In genomic region chr3:114809668-114810413, GRCh38 we compare ENCODE assay signal across 1 cellular context.
TF ChIP-seq lines count a peak whose summit lies in the region.

No MANE protein-coding gene starts in this region.

TF ChIP-seq in GM12878, 131 proteins besides CTCF, POLR2A, EP300 and RAD21 (continued from another document and continues in another):
- TF ChIP-seq, protein P1, sequence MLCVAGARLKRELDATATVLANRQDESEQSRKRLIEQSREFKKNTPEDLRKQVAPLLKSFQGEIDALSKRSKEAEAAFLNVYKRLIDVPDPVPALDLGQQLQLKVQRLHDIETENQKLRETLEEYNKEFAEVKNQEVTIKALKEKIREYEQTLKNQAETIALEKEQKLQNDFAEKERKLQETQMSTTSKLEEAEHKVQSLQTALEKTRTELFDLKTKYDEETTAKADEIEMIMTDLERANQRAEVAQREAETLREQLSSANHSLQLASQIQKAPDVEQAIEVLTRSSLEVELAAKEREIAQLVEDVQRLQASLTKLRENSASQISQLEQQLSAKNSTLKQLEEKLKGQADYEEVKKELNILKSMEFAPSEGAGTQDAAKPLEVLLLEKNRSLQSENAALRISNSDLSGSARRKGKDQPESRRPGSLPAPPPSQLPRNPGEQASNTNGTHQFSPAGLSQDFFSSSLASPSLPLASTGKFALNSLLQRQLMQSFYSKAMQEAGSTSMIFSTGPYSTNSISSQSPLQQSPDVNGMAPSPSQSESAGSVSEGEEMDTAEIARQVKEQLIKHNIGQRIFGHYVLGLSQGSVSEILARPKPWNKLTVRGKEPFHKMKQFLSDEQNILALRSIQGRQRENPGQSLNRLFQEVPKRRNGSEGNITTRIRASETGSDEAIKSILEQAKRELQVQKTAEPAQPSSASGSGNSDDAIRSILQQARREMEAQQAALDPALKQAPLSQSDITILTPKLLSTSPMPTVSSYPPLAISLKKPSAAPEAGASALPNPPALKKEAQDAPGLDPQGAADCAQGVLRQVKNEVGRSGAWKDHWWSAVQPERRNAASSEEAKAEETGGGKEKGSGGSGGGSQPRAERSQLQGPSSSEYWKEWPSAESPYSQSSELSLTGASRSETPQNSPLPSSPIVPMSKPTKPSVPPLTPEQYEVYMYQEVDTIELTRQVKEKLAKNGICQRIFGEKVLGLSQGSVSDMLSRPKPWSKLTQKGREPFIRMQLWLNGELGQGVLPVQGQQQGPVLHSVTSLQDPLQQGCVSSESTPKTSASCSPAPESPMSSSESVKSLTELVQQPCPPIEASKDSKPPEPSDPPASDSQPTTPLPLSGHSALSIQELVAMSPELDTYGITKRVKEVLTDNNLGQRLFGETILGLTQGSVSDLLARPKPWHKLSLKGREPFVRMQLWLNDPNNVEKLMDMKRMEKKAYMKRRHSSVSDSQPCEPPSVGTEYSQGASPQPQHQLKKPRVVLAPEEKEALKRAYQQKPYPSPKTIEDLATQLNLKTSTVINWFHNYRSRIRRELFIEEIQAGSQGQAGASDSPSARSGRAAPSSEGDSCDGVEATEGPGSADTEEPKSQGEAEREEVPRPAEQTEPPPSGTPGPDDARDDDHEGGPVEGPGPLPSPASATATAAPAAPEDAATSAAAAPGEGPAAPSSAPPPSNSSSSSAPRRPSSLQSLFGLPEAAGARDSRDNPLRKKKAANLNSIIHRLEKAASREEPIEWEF (IDR thresholded peaks at IDR 0.05; ENCODE audit: insufficient replicate concordance, low read depth, low read length) = no peak
- TF ChIP-seq CREM (IDR thresholded peaks at IDR 0.05; ENCODE audit: low read depth) (peak; percentile 76), CHD2 (IDR thresholded peaks at IDR 0.05; ENCODE audit: borderline replicate concordance, low read depth, low read length) (0 out of 2 replicates have a peak, but pooled peaks have one; percentile 41), SMC3 (IDR thresholded peaks at IDR 0.05; ENCODE audit: borderline replicate concordance, low read length) (peak; percentile 5; the same call in 1 of the 2 replicates), BHLHE40 (IDR thresholded peaks at IDR 0.05; ENCODE audit: borderline replicate concordance in 1 of 2, low read depth in 2 of 2, low read length in 1 of 2) (peak in 1 of 2 experiments; percentile 42; a peak in 1 of 4 replicates), JUNB (IDR thresholded peaks at IDR 0.05) (peak; percentile 45; the same call in 1 of the 2 replicates), RBBP5 (conservative IDR thresholded peaks at IDR 0.05) (no peak), MAX (IDR thresholded peaks at IDR 0.05; ENCODE audit: low read depth, low read length) (no peak), SMAD1 (IDR thresholded peaks at IDR 0.05; ENCODE audit: low read depth, partially characterized antibody) (no peak), TCF3 (IDR thresholded peaks at IDR 0.05; ENCODE audit: borderline replicate concordance, insufficient read depth, low read depth, low read length) (no peak), TCF7 (IDR thresholded peaks at IDR 0.05; ENCODE audit: borderline replicate concordance) (no peak), IRF4 (IDR thresholded peaks at IDR 0.05; ENCODE audit: low read depth, low read length) (peak; percentile 70), BACH1 (IDR thresholded peaks at IDR 0.05; ENCODE audit: borderline replicate concordance) (no peak), MYB (IDR thresholded peaks at IDR 0.05; ENCODE audit: borderline replicate concordance, low read depth, low read length) (no peak), SUPT20H (IDR thresholded peaks at IDR 0.05; ENCODE audit: borderline replicate concordance, control insufficient read depth, low read depth, low read length) (no peak), TAF1 (IDR thresholded peaks at IDR 0.05; ENCODE audit: borderline replicate concordance, low read depth, low read length) (no peak), HDAC2 (IDR thresholded peaks at IDR 0.05) (no peak), LARP7 (IDR thresholded peaks at IDR 0.05) (no peak), CHD1 (IDR thresholded peaks at IDR 0.05; ENCODE audit: low read depth, low read length) (no peak), USF1 (IDR thresholded peaks at IDR 0.05; ENCODE audit: borderline replicate concordance, extremely low read length, insufficient read depth, low read depth, low read length) (no peak), SRF (IDR thresholded peaks at IDR 0.05; ENCODE audit: low read depth in 2 of 2, low read length in 2 of 2) (no peak), PAX8 (IDR thresholded peaks at IDR 0.05) (no peak), SREBF1 (IDR thresholded peaks at IDR 0.05; ENCODE audit: low read length) (no peak), MTA3 (IDR thresholded peaks at IDR 0.05; ENCODE audit: borderline replicate concordance, low read length) (no peak), PAX5 (IDR thresholded peaks at IDR 0.05; ENCODE audit: borderline replicate concordance, low read depth, low read length) (peak; percentile 64; the same call in 1 of the 2 replicates), HCFC1 (IDR thresholded peaks at IDR 0.05; ENCODE audit: low read length) (no peak), YBX1 (IDR thresholded peaks at IDR 0.05) (no peak), BRCA1 (IDR thresholded peaks at IDR 0.05; ENCODE audit: low read depth, low read length) (no peak), NFIC (IDR thresholded peaks at IDR 0.05; ENCODE audit: low read depth, low read length) (peak; percentile 73), NR2C1 (IDR thresholded peaks at IDR 0.05) (no peak), RAD51 (IDR thresholded peaks at IDR 0.05) (no peak; the same call in 1 of the 2 replicates), ZNF274 (IDR thresholded peaks at IDR 0.05; ENCODE audit: insufficient read depth, insufficient read length) (no peak), RCOR1 (conservative IDR thresholded peaks at IDR 0.05; ENCODE audit: low read depth, low read length) (no peak), ASH2L (IDR thresholded peaks at IDR 0.05; ENCODE audit: borderline replicate concordance, low read depth) (no peak), RELB (IDR thresholded peaks at IDR 0.05; ENCODE audit: low read depth) (peak; percentile 83; the same call in 1 of the 2 replicates), E2F8 (IDR thresholded peaks at IDR 0.05; ENCODE audit: low read depth, partially characterized antibody) (no peak), ETV6 (conservative IDR thresholded peaks at IDR 0.05 in 1 of 2, IDR thresholded peaks at IDR 0.05 in 1 of 2; ENCODE audit: borderline replicate concordance in 1 of 2, low read depth in 1 of 2) (peak in 1 of 2 experiments; percentile 29; a peak in 1 of 4 replicates), ZNF687 (IDR thresholded peaks at IDR 0.05) (no peak), HDAC6 (IDR thresholded peaks at IDR 0.05; ENCODE audit: unreplicated experiment) (no peak), WRNIP1 (IDR thresholded peaks at IDR 0.05; ENCODE audit: borderline replicate concordance, low read depth, low read length) (no peak), POU2F2 (IDR thresholded peaks at IDR 0.05; ENCODE audit: borderline replicate concordance, low read depth, low read length) (peak; percentile 71; the same call in 1 of the 3 replicates), ZNF217 (IDR thresholded peaks at IDR 0.05) (no peak), NFXL1 (IDR thresholded peaks at IDR 0.05; ENCODE audit: borderline replicate concordance) (no peak), ELK1 (IDR thresholded peaks at IDR 0.05; ENCODE audit: low read depth, low read length) (no peak), RFX5 (IDR thresholded peaks at IDR 0.05; ENCODE audit: low read depth, low read length) (no peak)
- TF ChIP-seq, protein P2, sequence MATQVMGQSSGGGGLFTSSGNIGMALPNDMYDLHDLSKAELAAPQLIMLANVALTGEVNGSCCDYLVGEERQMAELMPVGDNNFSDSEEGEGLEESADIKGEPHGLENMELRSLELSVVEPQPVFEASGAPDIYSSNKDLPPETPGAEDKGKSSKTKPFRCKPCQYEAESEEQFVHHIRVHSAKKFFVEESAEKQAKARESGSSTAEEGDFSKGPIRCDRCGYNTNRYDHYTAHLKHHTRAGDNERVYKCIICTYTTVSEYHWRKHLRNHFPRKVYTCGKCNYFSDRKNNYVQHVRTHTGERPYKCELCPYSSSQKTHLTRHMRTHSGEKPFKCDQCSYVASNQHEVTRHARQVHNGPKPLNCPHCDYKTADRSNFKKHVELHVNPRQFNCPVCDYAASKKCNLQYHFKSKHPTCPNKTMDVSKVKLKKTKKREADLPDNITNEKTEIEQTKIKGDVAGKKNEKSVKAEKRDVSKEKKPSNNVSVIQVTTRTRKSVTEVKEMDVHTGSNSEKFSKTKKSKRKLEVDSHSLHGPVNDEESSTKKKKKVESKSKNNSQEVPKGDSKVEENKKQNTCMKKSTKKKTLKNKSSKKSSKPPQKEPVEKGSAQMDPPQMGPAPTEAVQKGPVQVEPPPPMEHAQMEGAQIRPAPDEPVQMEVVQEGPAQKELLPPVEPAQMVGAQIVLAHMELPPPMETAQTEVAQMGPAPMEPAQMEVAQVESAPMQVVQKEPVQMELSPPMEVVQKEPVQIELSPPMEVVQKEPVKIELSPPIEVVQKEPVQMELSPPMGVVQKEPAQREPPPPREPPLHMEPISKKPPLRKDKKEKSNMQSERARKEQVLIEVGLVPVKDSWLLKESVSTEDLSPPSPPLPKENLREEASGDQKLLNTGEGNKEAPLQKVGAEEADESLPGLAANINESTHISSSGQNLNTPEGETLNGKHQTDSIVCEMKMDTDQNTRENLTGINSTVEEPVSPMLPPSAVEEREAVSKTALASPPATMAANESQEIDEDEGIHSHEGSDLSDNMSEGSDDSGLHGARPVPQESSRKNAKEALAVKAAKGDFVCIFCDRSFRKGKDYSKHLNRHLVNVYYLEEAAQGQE (IDR thresholded peaks at IDR 0.05; ENCODE audit: low read depth, low read length) = no peak
